ENCODE assay signal across 25 cellular contexts in genomic region chr7:91069146-91069545, GRCh38.
"Had no signal": no experiment of that assay in that cellular context is flagged by ENCODE, and none has a peak within 500 bp of the region (broad histone marks: within the 10 kb centered on the region; RNA-seq: fewer than 3 reads in every experiment).

No MANE protein-coding gene starts in this region.

- H3K9me3 ChIP-seq: stomach, suprapubic skin, testis, thoracic aorta, thyroid gland, tibial artery, tibial nerve, transverse colon, upper lobe of left lung, upper lobe of right lung, uterus, vagina had no signal

- H3K36me3 ChIP-seq: stomach, suprapubic skin, thoracic aorta, thyroid gland, tibial artery, tibial nerve, transverse colon, upper lobe of left lung, upper lobe of right lung, uterus, vagina had no signal

- H3K27me3 ChIP-seq: stomach, suprapubic skin, testis, thyroid gland, tibial artery, tibial nerve, transverse colon, upper lobe of left lung, upper lobe of right lung, uterus, vagina had no signal

- H3K4me1 ChIP-seq: stomach, suprapubic skin, testis, tibial nerve, upper lobe of left lung, upper lobe of right lung, uterus, vagina had no signal

- H3K4me3 ChIP-seq: stomach, suprapubic skin, testis, thoracic aorta, thyroid gland, tibial artery, tibial nerve, transverse colon, upper lobe of left lung, upper lobe of right lung, uterus, vagina had no signal

- H3K27ac ChIP-seq: stomach, suprapubic skin, testis, thoracic aorta, thyroid gland, tibial artery, tibial nerve, transverse colon, upper lobe of left lung, upper lobe of right lung, uterus, vagina had no signal

- ATAC-seq: stimulated activated effector memory CD8-positive, alpha-beta T cell treated with anti-CD3 and anti-CD28 coated beads, Interleukin-12 subunit alpha, Interleukin-12 subunit beta, amount 100 ng/mL, for 72 hours; stimulated activated memory B cell treated with anti-CD40 and anti-IgM and Interleukin-4, amounts not matched to agents 10 μg/mL and 1 μg/mL and 100 μg/mL, for 72 hours; stimulated activated naive B cell treated with anti-CD40 and anti-IgM and Interleukin-4, amounts not matched to agents 10 μg/mL and 1 μg/mL and 100 μg/mL, for 72 hours; stimulated activated naive CD8-positive, alpha-beta T cell treated with anti-CD3 and anti-CD28 coated beads, Interleukin-15, amount 100 ng/mL, for 72 hours; stimulated activated naive CD8-positive, alpha-beta T cell treated with anti-CD3 and anti-CD28 coated beads, Interleukin-15, Interleukin-2, amounts not matched to agents 100 U/mL and 50 U/mL, for 24 hours; upper lobe of right lung had no signal

- DNase-seq: stimulated activated CD4-positive, alpha-beta T cell treated with anti-CD3 and anti-CD28 coated beads, Interleukin-2, amount 100 ng/mL, for 48 hours; stimulated activated CD4-positive, alpha-beta T cell treated with anti-CD3 and anti-CD28 coated beads, Interleukin-4, amount 100 ng/mL, for 1 hour; stimulated activated CD4-positive, alpha-beta T cell treated with anti-CD3 and anti-CD28 coated beads, Interleukin-4, amount 100 ng/mL, for 24 hours; stimulated activated CD4-positive, alpha-beta T cell treated with anti-CD3 and anti-CD28 coated beads, Interleukin-4, amount 100 ng/mL, for 4 hours; stimulated activated CD8-positive, alpha-beta memory T cell treated with anti-CD3 and anti-CD28 coated beads, Interleukin-4, amount 100 ng/mL, for 48 hours; stimulated activated naive B cell treated with anti-CD40 and anti-IgM and Interleukin-4, amounts not matched to agents 10 μg/mL and 1 μg/mL and 100 μg/mL, for 72 hours; stimulated activated naive CD4-positive, alpha-beta T cell; stimulated activated naive CD4-positive, alpha-beta T cell treated with Interleukin-2 at 50 U/mL for 16 hours; stimulated activated naive CD8-positive, alpha-beta T cell treated with anti-CD3 and anti-CD28 coated beads, Interleukin-15, amount 100 ng/mL, for 72 hours; stimulated activated naive CD8-positive, alpha-beta T cell treated with anti-CD3 and anti-CD28 coated beads, Interleukin-15, Interleukin-2, amounts not matched to agents 100 U/mL and 50 U/mL, for 24 hours; stomach; substantia nigra; testis; thyroid gland; tibial artery; transverse colon; upper lobe of left lung; upper lobe of right lung; uterus had no signal
